28 cellular contexts compared by ENCODE assay signal in the genomic region with DNA sequence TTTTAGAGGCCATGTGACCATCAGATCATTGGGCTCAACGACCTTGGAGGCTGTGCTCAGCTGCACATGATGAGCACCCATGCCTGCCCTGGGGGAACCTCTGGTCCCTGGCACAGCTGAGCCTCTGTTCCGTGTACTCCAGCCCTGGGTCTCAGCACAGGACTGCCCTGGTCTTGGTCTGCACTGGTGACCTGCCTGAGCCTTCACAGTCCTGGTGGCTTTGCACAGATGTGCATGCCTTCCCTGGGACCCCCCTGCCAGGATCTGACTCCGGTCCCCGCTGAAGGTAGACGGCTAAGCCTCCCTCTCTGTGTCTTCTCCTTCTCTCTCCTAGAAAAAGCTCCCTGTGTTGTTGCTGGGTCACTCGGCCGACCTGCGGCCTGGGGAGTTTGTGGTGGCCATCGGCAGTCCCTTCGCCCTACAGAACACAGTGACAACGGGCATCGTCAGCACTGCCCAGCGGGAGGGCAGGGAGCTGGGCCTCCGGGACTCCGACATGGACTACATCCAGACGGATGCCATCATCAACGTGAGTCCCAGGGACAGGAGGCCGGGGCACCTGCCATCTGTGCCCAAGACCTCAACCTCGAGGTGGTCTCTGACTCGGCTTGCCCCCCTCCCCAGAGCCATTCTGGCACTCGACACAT. TPM values are rescaled to one million over a fixed set of nuclear protein-coding genes. Genes with fewer than 3 reads are reported as not detected.
DNase-seq lines count a peak whose midpoint lies in the region; ATAC-seq, FAIRE-seq and TF ChIP-seq lines count a peak whose summit lies in the region.
"Had no signal": no experiment of that assay in that cellular context is flagged by ENCODE, and none has a peak within 500 bp of the region (broad histone marks: within the 10 kb centered on the region; RNA-seq: fewer than 3 reads in every experiment).

No MANE protein-coding gene starts in this region.

- no peaks in the 10 kb centered on the region for H3K79me2 ChIP-seq in HepG2 (ENCODE audit: insufficient read depth, low read length)

- no peak overlapping the region for H3K9ac ChIP-seq in HepG2 (ENCODE audit: insufficient read depth, low read depth, low read length)

- intact Hi-C loops in right lobe of liver (cut with DNase I) (no loop called here), HepG2 (cut with micrococcal nuclease; ENCODE audit: unreplicated experiment) (no loop called here), right cardiac atrium (cut with DNase I) (no loop called here), ovary (cut with DNase I) (no loop called here), vagina (cut with DNase I) (no loop called here)

- DNase-seq in right lobe of liver (peak in 2 of 3 donors; percentile 7 to 32), HepG2 (ENCODE audit: low spot score) (no peak), right cardiac atrium (peak; percentile 14 to 39 (median 22)), ovary (peak in 4 of 5 donors; percentile 7 to 31 (median 14)), urothelium cell line (ENCODE audit: low spot score) (no peak), inferior parietal cortex (ENCODE audit: extremely low spot score) (no peak), vagina (ENCODE audit: extremely low spot score in 2 of 2) (no peak)
- DNase-seq: activated CD4-positive, alpha-beta T cell treated with anti-CD3 and anti-CD28 coated beads, Interleukin-2, amount 50 U/mL, for 1 hour; activated gamma-delta T cell; activated naive CD8-positive, alpha-beta T cell treated with anti-CD3 and anti-CD28 coated beads for 36 hours; activated T-cell treated with anti-CD3 and anti-CD28 coated beads, Interleukin-2, amount 50 U/mL, for 4 hours; CD4-positive, alpha-beta T cell; effector memory CD4-positive, alpha-beta T cell; natural killer cell; NCI-H1436 treated with DMSO at 0.1 percent for 48 hours; NCI-H345; SJCRH30; stimulated activated CD4-positive, alpha-beta T cell treated with anti-CD3 and anti-CD28 coated beads, Interleukin-12 subunit alpha, Interleukin-12 subunit beta, amount 100 ng/mL, for 4 hours; stimulated activated CD4-positive, alpha-beta T cell treated with anti-CD3 and anti-CD28 coated beads, Interleukin-2, amount 100 ng/mL, for 48 hours; T1000 had no signal

- H3K36me3 ChIP-seq in right lobe of liver (no peaks in the 10 kb centered on the region), HepG2 (replicated peaks in 1 of 2; ENCODE audit: control insufficient read depth in 1 of 2, insufficient read depth in 2 of 2, low read length in 2 of 2) (no peaks in the 10 kb centered on the region), ovary (no peaks in the 10 kb centered on the region), vagina (peaks cover 0 to 7% of the 10 kb centered on the region in 2 donors)
- H3K36me3 ChIP-seq: ascending aorta, Peyer's patch, SJCRH30 had no signal

- TF ChIP-seq EP300 in HepG2 (IDR thresholded peaks at IDR 0.05; ENCODE audit: low read depth in 2 of 2, low read length in 2 of 2) (no peak), HepG2 (CRISPR knock-in tag; IDR thresholded peaks at IDR 0.05; ENCODE audit: borderline replicate concordance) (no peak), ovary (IDR thresholded peaks at IDR 0.05) (no peak)

- BruUV-seq in HepG2 (replicated peaks; lab: Mats Ljungman, UMichigan), result no TSS peak

- H3K4me2 ChIP-seq in HepG2 (ENCODE audit: low read depth, low read length), result no peak overlapping the region
- H3K4me2 ChIP-seq: GM23338 had no signal

- H3K27ac ChIP-seq in right lobe of liver (no peak overlapping the region), HepG2 (ENCODE audit: extremely low read length, insufficient read depth, low read length) (no peak overlapping the region), right cardiac atrium (ENCODE audit: low read length) (no peak overlapping the region), ovary (no peak overlapping the region), vagina (no peak overlapping the region)
- H3K27ac ChIP-seq: ascending aorta, coronary artery, Peyer's patch, SJCRH30 had no signal

- H4K20me1 ChIP-seq in HepG2 (ENCODE audit: insufficient read depth, low read length), result no peaks in the 10 kb centered on the region; the same call in 1 of the 2 replicates

- no peaks in the 10 kb centered on the region for H3K9me3 ChIP-seq in right lobe of liver
- no peaks in the 10 kb centered on the region for H3K9me3 ChIP-seq in HepG2 (ENCODE audit: low read length)
- no peaks in the 10 kb centered on the region for H3K9me3 ChIP-seq in right cardiac atrium (ENCODE audit: control insufficient read depth, low read length)
- no peaks in the 10 kb centered on the region for H3K9me3 ChIP-seq in ovary
- no peaks in the 10 kb centered on the region for H3K9me3 ChIP-seq in vagina
- H3K9me3 ChIP-seq: ascending aorta, Peyer's patch, SJCRH30 had no signal

- TF ChIP-seq CTCF in right lobe of liver (IDR thresholded peaks at IDR 0.05) (no peak), HepG2 (CRISPR knock-in tag; IDR thresholded peaks at IDR 0.05) (no peak), ovary (IDR thresholded peaks at IDR 0.05) (no peak), vagina (IDR thresholded peaks at IDR 0.05) (no peak)

- no CpG with 5 or more reads among the region's 21 CpGs for WGBS in right lobe of liver (ENCODE audit: insufficient coverage, low coverage, low lambda C conversion rate, missing lambda C conversion rate)
- 40% methylated on average over 1 of the region's 21 CpGs for WGBS in HepG2 (ENCODE audit: low lambda C conversion rate)
- WGBS in right cardiac atrium, result 85% methylated on average over 21 of the region's 21 CpGs
- 86 to 87% (median 87%) methylated on average over 21 of the region's 21 CpGs for WGBS in ovary, 3 donors

- ATAC-seq in right lobe of liver (no peak), HepG2 (no peak), right cardiac atrium (no peak), HG03280 (IDR thresholded peaks at IDR 0.05; ENCODE audit: unreplicated experiment) (no peak)
- ATAC-seq: activated T-cell treated with anti-CD3 and anti-CD28 coated beads, Interleukin-2, amount 50 U/mL, for 4 hours; GM23338; natural killer cell had no signal

- CTCF ChIA-PET in HepG2 (lab: Yijun Ruan, JAX; ENCODE audit: low intra/inter-chr PET ratio, low total read pairs), result no interaction called here

- in situ Hi-C loops in HepG2 (cut with HindIII; ENCODE audit: extremely low pct_ligation_motif_present, low pct_unique_long_range_greater_than_20kb), result no loop called here

- no peak overlapping the region for H3K4me3 ChIP-seq in right lobe of liver
- H3K4me3 ChIP-seq in HepG2 (replicated peaks in 1 of 3; ENCODE audit: insufficient read depth in 1 of 3, low read depth in 2 of 3, low read length in 3 of 3), result no peak overlapping the region
- no peak overlapping the region for H3K4me3 ChIP-seq in right cardiac atrium (ENCODE audit: low read length)
- no peak overlapping the region for H3K4me3 ChIP-seq in ovary
- no peak overlapping the region for H3K4me3 ChIP-seq in vagina
- H3K4me3 ChIP-seq: ascending aorta, coronary artery, GM23338, Peyer's patch, SJCRH30 had no signal

- FAIRE-seq in HepG2 (lab: Jason Lieb, UNC) (no peak), urothelium cell line (lab: Jason Lieb, UNC) (no peak)
- FAIRE-seq: islet of Langerhans had no signal

- H3K27me3 ChIP-seq in right lobe of liver, result no peaks in the 10 kb centered on the region
- H3K27me3 ChIP-seq in HepG2 (ENCODE audit: control insufficient read depth in 1 of 2, insufficient read depth in 2 of 2, low read length in 2 of 2), result peaks cover 5 to 9% of the 10 kb centered on the region in 2 experiments; a peak in 2 of 5 replicates
- no peaks in the 10 kb centered on the region for H3K27me3 ChIP-seq in right cardiac atrium (ENCODE audit: control insufficient read depth, insufficient read depth)
- no peaks in the 10 kb centered on the region for H3K27me3 ChIP-seq in ovary
- H3K27me3 ChIP-seq in vagina, result no peaks in the 10 kb centered on the region
- H3K27me3 ChIP-seq: ascending aorta, Peyer's patch had no signal

- TF ChIP-seq POLR2A in right lobe of liver (IDR thresholded peaks at IDR 0.05) (no peak), HepG2 (IDR thresholded peaks at IDR 0.05; ENCODE audit: insufficient read depth in 1 of 2, low read depth in 2 of 2, low read length in 2 of 2) (no peak), ovary (IDR thresholded peaks at IDR 0.05) (no peak), vagina (IDR thresholded peaks at IDR 0.05) (no peak)

- POLR2A ChIA-PET in HepG2 (lab: Yijun Ruan, JAX), result no interaction called here

- no peak overlapping the region for H2AFZ ChIP-seq in HepG2 (ENCODE audit: low read length)
- H2AFZ ChIP-seq: GM23338 had no signal

- H3K4me1 ChIP-seq in right lobe of liver (no peaks in the 10 kb centered on the region), HepG2 (ENCODE audit: insufficient read depth, low read length) (no peaks in the 10 kb centered on the region), right cardiac atrium (ENCODE audit: control insufficient read depth, insufficient read depth, low read length) (no peaks in the 10 kb centered on the region), ovary (ENCODE audit: insufficient read depth) (no peaks in the 10 kb centered on the region), vagina (no peaks in the 10 kb centered on the region)
- H3K4me1 ChIP-seq: ascending aorta, Peyer's patch, SJCRH30 had no signal

- TF ChIP-seq RAD21 in HepG2 (CRISPR knock-in tag; IDR thresholded peaks at IDR 0.05), result no peak

RNA-seq across cellular contexts. Expression of gene HTRA3, which starts 21.6 kb away (rescaled TPM):
- 1 to 10 TPM in 3 of 6 experiments, under 1 TPM in 3; 0.32 to 1.6 (median 1.0) TPM for total RNA-seq in right lobe of liver
- not detected in 2 replicates for total RNA-seq in HepG2 (2016; rRNA removed; fragmentation: Illumina TruSeq; extraction: Trizol)
- total RNA-seq in HepG2 (2016; cell fraction: cytosol; rRNA removed; fragmentation: Illumina TruSeq; extraction: Trizol; ENCODE audit: low read depth), result not detected in 2 replicates
- total RNA-seq in HepG2 (2016; cell fraction: insoluble cytoplasmic fraction; rRNA removed; fragmentation: Illumina TruSeq; extraction: Trizol), result 0.04 TPM in 1 of 2 replicates, not detected in the other
- total RNA-seq in HepG2 (2016; cell fraction: membrane; rRNA removed; fragmentation: Illumina TruSeq; extraction: Trizol), result not detected in 2 replicates
- not detected in 2 replicates for total RNA-seq in HepG2 (2016; cell fraction: nucleus; rRNA removed; fragmentation: Illumina TruSeq; extraction: Trizol)
- polyA plus RNA-seq in HepG2 (2011; rRNA removed), result 0.16 and 0.17 TPM in 2 replicates
- 0.12 and 0.31 TPM in 2 replicates for polyA plus RNA-seq in HepG2 (2011; cell fraction: cytosol; rRNA removed)
- 0.12 and 0.19 TPM in 2 replicates for polyA plus RNA-seq in HepG2 (2011; cell fraction: nucleus; rRNA removed)
- polyA plus RNA-seq in HepG2 (2012), result not detected in 2 replicates
- polyA plus RNA-seq in HepG2 (2016; cell fraction: cytosol; fragmentation: Illumina TruSeq; extraction: Trizol; ENCODE audit: low read depth), result 0.07 TPM in 1 of 2 replicates, not detected in the other
- polyA plus RNA-seq in HepG2 (2016; cell fraction: insoluble cytoplasmic fraction; fragmentation: Illumina TruSeq; extraction: Trizol; ENCODE audit: low read depth), result not detected in 2 replicates
- not detected in 2 replicates for polyA plus RNA-seq in HepG2 (2016; cell fraction: membrane; fragmentation: Illumina TruSeq; extraction: Trizol; ENCODE audit: low read depth)
- polyA plus RNA-seq in HepG2 (2016; cell fraction: nucleus; fragmentation: Illumina TruSeq; extraction: Trizol; ENCODE audit: insufficient read depth, low read depth), result not detected in 2 replicates
- polyA minus RNA-seq in HepG2 (2011; rRNA and poly(A)+ RNA removed; ENCODE audit: low replicate concordance), result 0.18 and 0.47 TPM in 2 replicates
- not detected in 2 replicates for polyA minus RNA-seq in HepG2 (2011; cell fraction: cytosol; rRNA and poly(A)+ RNA removed)
- not detected in 2 replicates for polyA minus RNA-seq in HepG2 (2011; cell fraction: nucleus; rRNA and poly(A)+ RNA removed)
- 100 to 1,000 TPM in 2 of 4 donors, 10 to 100 TPM in 2; 52.8 to 133 (median 96.0) TPM for total RNA-seq in right cardiac atrium
- polyA plus RNA-seq in right cardiac atrium, result 80.6 TPM
- 100 to 1,000 TPM in 1 of 7 donors, 10 to 100 TPM in 6; 36.2 to 160 (median 62.3) TPM for total RNA-seq in ovary
- polyA plus RNA-seq in ovary, result 100 to 1,000 TPM; 122 to 163 TPM
- total RNA-seq in vagina, result 33.1 TPM
- total RNA-seq: A172; activated naive CD8-positive, alpha-beta T cell treated with anti-CD3 and anti-CD28 coated beads for 36 hours; activated T-cell treated with anti-CD3 and anti-CD28 coated beads, Interleukin-2, amount 50 U/mL, for 4 hours; CD4-positive, alpha-beta T cell; natural killer cell had no signal
- polyA plus RNA-seq: IgD-negative memory B cell had no signal

Comparison
In these comparisons a context has a peak if more than half of its experiments do, and no peak if none do; other contexts are left out.
1. DNase-seq: peak in right lobe of liver (2 of 3), right cardiac atrium (3 of 3) and ovary (4 of 5); none in HepG2 (single experiment), urothelium cell line (single experiment), inferior parietal cortex (single experiment) and vagina (0 of 2).
2. RNA of gene HTRA3, which starts 21.6 kb away (total RNA-seq): 52.8 to 133 TPM in right cardiac atrium, 36.2 to 160 TPM in ovary and 33.1 TPM in vagina (single experiment); 0.32 to 1.6 TPM in right lobe of liver and 0.04 TPM in HepG2; every median in the first group is over 10 times any median in the second.